1 cellular context compared by ENCODE assay signal in the genomic region with DNA sequence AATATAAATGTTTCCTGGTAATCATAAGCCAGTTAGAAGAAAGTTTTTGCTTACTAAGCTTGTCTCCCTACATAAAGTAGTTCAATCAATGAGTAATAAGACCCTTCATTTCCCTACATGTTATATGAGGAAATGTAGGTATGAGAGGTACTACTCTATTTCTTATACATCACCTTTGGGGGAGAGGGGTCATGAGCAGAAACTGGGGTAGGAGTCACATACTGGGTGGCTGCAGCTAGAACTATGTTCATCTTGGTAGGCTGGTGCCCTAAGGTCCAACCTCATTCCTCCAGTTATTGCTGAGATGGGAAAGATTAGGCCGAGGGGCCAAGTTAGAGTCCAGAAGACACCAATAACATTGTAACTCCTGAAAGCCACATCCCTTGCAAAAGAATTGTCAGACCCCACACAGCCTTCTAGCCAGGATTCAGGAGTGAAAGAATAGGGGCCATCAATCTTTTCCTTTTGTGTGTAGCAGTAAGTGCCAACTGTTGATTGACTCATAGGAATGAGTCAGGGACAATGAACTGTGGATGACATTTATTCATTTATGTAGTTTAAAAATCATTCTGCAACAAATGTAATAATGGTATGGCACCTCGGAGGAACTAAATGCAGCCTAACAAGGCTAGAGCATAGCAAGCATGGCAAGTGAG.
TF ChIP-seq lines count a peak whose summit lies in the region.

No MANE protein-coding gene starts in this region.

TF ChIP-seq in IMR-90, 13 proteins besides CTCF, POLR2A, EP300 and RAD21:
- TF ChIP-seq BHLHE40 (IDR thresholded peaks at IDR 0.05; ENCODE audit: low read depth, low read length) (no peak), CHD1 (IDR thresholded peaks at IDR 0.05; ENCODE audit: low read depth, low read length) (no peak)
TF ChIP-seq in IMR-90: peak in this region for 0.
